ENCODE assay signal across 1 cellular context in genomic region chr9:122151267-122151828, GRCh38.
A peak's percentile ranks its signal among the peaks of the same experiment; 100 is the strongest.
TF ChIP-seq lines count a peak whose summit lies in the region.

No MANE protein-coding gene starts in this region.

TF ChIP-seq in K562, 482 proteins besides CTCF, POLR2A, EP300 and RAD21:
- TF ChIP-seq DPF2 (IDR thresholded peaks at IDR 0.05), result no peak
- no peak for TF ChIP-seq TSC22D4 (tag; IDR thresholded peaks at IDR 0.05)
- 0 out of 2 replicates have a peak, but pooled peaks have one; percentile 19 for TF ChIP-seq CEBPG (CRISPR knock-in tag; IDR thresholded peaks at IDR 0.05)
- TF ChIP-seq CEBPG (tag; conservative IDR thresholded peaks at IDR 0.05 in 1 of 2, IDR thresholded peaks at IDR 0.05 in 1 of 2), result no peak
- TF ChIP-seq RBBP5 (IDR thresholded peaks at IDR 0.05; ENCODE audit: borderline replicate concordance, insufficient read depth, low read length, poor library complexity, severe bottlenecking), result no peak
